Comparison of ENCODE assay signal across 9 cellular contexts in genomic region chr15:63421433-63421832, GRCh38. TPM values are rescaled to one million over a fixed set of nuclear protein-coding genes. Genes with fewer than 3 reads are reported as not detected.
"Had no signal": no experiment of that assay in that cellular context is flagged by ENCODE, and none has a peak within 500 bp of the region (broad histone marks: within the 10 kb centered on the region; RNA-seq: fewer than 3 reads in every experiment).

No MANE protein-coding gene starts in this region.

- FAIRE-seq: HepG2, HTR-8/SVneo had no signal

- H3K9me3 Mint-ChIP-seq: IgD-negative memory B cell had no signal

- H3K27ac Mint-ChIP-seq: IgD-negative memory B cell had no signal

- H3K4me2 ChIP-seq: KMS-11 had no signal

- DNase-seq: IMR-90, Karpas-422, KBM-7, KG1 had no signal

- H3K4me1 Mint-ChIP-seq: IgD-negative memory B cell had no signal

- H3K9ac ChIP-seq: KMS-11 had no signal

- ATAC-seq: HepG2 had no signal

- H3K27ac ChIP-seq: HL-60, KMS-11 had no signal

- H3K4me3 Mint-ChIP-seq: IgD-negative memory B cell had no signal

- H3K27me3 Mint-ChIP-seq: IgD-negative memory B cell had no signal

- H3K36me3 Mint-ChIP-seq: IgD-negative memory B cell had no signal

RNA-seq across cellular contexts. Expression of gene CA12, which starts 39.8 kb away (rescaled TPM):
- polyA plus RNA-seq: IgD-negative memory B cell had no signal
